Comparison of ENCODE assay signal across 1 cellular context in the genomic region with DNA sequence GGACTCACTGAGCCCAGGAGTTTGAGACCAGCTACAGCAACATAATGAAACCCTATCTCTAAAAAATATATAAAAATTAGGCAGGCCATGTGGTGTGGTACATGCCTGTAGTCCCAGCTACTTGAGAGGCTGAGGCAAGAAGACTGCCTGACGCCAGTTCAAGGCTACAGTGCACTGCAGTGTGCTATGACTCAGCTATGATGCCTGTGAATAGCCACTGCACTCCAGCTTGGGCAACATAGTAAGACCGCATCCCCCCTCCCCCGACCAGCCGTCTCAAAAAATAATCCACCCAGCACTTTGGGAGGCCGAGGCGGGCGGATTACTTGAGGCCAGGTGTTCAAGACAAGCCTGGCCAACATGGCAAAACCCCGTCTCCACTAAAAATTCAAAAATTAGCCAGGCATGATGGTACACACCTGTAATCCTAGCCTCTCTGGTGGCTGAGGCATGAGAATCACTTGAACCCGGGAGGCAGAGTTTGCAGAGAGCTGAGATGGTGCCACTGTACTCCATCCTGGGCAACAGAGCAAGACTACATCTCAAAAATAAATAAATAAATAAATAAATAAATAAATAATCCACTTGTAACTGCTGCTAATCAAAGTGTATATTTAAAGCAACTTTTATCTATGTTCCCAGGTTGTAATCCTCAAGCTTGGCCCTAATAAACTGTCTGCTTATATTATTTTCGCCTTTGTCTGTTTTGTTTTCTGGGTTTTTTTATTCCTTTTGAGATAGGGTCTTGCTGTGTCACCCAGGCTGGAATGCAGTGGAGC.
TF ChIP-seq lines count a peak whose summit lies in the region.

No MANE protein-coding gene starts in this region.

TF ChIP-seq in GM23338, 12 proteins besides CTCF, POLR2A, EP300 and RAD21:
- TF ChIP-seq, protein P1, sequence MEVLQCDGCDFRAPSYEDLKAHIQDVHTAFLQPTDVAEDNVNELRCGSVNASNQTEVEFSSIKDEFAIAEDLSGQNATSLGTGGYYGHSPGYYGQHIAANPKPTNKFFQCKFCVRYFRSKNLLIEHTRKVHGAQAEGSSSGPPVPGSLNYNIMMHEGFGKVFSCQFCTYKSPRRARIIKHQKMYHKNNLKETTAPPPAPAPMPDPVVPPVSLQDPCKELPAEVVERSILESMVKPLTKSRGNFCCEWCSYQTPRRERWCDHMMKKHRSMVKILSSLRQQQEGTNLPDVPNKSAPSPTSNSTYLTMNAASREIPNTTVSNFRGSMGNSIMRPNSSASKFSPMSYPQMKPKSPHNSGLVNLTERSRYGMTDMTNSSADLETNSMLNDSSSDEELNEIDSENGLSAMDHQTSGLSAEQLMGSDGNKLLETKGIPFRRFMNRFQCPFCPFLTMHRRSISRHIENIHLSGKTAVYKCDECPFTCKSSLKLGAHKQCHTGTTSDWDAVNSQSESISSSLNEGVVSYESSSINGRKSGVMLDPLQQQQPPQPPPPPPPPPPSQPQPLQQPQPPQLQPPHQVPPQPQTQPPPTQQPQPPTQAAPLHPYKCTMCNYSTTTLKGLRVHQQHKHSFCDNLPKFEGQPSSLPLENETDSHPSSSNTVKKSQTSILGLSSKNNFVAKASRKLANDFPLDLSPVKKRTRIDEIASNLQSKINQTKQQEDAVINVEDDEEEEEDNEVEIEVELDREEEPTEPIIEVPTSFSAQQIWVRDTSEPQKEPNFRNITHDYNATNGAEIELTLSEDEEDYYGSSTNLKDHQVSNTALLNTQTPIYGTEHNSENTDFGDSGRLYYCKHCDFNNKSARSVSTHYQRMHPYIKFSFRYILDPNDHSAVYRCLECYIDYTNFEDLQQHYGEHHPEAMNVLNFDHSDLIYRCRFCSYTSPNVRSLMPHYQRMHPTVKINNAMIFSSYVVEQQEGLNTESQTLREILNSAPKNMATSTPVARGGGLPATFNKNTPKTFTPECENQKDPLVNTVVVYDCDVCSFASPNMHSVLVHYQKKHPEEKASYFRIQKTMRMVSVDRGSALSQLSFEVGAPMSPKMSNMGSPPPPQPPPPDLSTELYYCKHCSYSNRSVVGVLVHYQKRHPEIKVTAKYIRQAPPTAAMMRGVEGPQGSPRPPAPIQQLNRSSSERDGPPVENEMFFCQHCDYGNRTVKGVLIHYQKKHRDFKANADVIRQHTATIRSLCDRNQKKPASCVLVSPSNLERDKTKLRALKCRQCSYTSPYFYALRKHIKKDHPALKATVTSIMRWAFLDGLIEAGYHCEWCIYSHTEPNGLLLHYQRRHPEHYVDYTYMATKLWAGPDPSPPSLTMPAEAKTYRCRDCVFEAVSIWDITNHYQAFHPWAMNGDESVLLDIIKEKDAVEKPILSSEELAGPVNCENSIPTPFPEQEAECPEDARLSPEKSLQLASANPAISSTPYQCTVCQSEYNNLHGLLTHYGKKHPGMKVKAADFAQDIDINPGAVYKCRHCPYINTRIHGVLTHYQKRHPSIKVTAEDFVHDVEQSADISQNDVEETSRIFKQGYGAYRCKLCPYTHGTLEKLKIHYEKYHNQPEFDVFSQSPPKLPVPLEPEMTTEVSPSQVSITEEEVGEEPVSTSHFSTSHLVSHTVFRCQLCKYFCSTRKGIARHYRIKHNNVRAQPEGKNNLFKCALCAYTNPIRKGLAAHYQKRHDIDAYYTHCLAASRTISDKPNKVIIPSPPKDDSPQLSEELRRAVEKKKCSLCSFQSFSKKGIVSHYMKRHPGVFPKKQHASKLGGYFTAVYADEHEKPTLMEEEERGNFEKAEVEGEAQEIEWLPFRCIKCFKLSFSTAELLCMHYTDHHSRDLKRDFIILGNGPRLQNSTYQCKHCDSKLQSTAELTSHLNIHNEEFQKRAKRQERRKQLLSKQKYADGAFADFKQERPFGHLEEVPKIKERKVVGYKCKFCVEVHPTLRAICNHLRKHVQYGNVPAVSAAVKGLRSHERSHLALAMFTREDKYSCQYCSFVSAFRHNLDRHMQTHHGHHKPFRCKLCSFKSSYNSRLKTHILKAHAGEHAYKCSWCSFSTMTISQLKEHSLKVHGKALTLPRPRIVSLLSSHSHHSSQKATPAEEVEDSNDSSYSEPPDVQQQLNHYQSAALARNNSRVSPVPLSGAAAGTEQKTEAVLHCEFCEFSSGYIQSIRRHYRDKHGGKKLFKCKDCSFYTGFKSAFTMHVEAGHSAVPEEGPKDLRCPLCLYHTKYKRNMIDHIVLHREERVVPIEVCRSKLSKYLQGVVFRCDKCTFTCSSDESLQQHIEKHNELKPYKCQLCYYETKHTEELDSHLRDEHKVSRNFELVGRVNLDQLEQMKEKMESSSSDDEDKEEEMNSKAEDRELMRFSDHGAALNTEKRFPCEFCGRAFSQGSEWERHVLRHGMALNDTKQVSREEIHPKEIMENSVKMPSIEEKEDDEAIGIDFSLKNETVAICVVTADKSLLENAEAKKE (CRISPR knock-in tag; IDR thresholded peaks at IDR 0.05) = no peak
- TF ChIP-seq, protein P2, sequence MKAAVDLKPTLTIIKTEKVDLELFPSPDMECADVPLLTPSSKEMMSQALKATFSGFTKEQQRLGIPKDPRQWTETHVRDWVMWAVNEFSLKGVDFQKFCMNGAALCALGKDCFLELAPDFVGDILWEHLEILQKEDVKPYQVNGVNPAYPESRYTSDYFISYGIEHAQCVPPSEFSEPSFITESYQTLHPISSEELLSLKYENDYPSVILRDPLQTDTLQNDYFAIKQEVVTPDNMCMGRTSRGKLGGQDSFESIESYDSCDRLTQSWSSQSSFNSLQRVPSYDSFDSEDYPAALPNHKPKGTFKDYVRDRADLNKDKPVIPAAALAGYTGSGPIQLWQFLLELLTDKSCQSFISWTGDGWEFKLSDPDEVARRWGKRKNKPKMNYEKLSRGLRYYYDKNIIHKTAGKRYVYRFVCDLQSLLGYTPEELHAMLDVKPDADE (IDR thresholded peaks at IDR 0.05) = no peak
- TF ChIP-seq, protein P3, sequence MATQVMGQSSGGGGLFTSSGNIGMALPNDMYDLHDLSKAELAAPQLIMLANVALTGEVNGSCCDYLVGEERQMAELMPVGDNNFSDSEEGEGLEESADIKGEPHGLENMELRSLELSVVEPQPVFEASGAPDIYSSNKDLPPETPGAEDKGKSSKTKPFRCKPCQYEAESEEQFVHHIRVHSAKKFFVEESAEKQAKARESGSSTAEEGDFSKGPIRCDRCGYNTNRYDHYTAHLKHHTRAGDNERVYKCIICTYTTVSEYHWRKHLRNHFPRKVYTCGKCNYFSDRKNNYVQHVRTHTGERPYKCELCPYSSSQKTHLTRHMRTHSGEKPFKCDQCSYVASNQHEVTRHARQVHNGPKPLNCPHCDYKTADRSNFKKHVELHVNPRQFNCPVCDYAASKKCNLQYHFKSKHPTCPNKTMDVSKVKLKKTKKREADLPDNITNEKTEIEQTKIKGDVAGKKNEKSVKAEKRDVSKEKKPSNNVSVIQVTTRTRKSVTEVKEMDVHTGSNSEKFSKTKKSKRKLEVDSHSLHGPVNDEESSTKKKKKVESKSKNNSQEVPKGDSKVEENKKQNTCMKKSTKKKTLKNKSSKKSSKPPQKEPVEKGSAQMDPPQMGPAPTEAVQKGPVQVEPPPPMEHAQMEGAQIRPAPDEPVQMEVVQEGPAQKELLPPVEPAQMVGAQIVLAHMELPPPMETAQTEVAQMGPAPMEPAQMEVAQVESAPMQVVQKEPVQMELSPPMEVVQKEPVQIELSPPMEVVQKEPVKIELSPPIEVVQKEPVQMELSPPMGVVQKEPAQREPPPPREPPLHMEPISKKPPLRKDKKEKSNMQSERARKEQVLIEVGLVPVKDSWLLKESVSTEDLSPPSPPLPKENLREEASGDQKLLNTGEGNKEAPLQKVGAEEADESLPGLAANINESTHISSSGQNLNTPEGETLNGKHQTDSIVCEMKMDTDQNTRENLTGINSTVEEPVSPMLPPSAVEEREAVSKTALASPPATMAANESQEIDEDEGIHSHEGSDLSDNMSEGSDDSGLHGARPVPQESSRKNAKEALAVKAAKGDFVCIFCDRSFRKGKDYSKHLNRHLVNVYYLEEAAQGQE (IDR thresholded peaks at IDR 0.05; ENCODE audit: unreplicated experiment) = no peak
- TF ChIP-seq STAT1 (IDR thresholded peaks at IDR 0.05; ENCODE audit: unreplicated experiment) = no peak
- TF ChIP-seq ZNF114 (CRISPR knock-in tag; IDR thresholded peaks at IDR 0.05) = no peak
- no peak for TF ChIP-seq EZH2phosphoT487 (IDR thresholded peaks at IDR 0.05; ENCODE audit: unreplicated experiment)
- no peak for TF ChIP-seq JUNB (IDR thresholded peaks at IDR 0.05; ENCODE audit: unreplicated experiment)
- TF ChIP-seq ZNF331 (CRISPR knock-in tag; IDR thresholded peaks at IDR 0.05; ENCODE audit: low read depth) = no peak
- TF ChIP-seq CREB1 (CRISPR knock-in tag; IDR thresholded peaks at IDR 0.05; ENCODE audit: low read depth) = no peak
- TF ChIP-seq EZH2 (IDR thresholded peaks at IDR 0.05; ENCODE audit: low read depth, unreplicated experiment) = no peak
- no peak for TF ChIP-seq NANOG (IDR thresholded peaks at IDR 0.05; ENCODE audit: borderline replicate concordance)
- TF ChIP-seq POLR2AphosphoS5 (IDR thresholded peaks at IDR 0.05; ENCODE audit: low read depth) = no peak
